ENCODE assay signal across 28 cellular contexts in the genomic region with DNA sequence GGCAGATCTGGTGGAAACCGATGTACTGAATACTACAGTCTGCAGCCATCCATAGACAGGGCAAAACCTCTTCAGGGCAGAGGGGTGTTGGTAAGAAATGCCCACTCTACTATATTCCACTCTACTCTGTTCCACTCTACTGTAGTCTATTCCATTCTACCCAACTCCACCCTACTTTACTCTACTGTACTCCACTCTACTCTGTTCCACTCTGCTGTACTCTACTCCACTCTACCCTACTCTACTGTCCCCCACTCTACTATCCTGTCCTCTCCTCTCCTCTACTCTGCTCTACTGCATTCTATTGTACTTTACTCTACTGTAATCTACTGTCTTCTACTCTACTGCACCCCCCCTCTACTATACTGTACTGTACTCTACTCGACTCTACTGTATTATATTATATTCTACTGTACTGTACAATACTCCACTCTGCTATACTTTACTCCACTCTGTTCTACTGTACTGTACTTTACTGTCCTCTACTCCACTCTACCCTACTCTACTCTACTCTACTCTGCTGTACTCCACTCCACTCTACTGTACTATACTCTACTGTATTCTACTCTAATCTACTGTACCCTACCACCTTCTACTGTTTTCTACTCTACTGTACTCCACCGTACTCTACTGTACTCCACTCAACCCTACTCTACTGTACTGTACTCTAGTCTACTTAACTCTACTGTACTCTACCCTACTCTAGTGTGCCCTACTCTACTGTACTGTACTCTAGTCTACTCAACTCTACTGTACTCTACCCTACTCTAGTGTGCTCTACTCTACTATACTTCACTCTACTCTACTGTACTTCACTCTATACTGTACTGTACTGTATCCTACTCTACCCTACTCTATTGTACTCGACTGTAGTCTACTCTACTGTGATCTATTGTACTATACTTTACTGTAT. TPM values are rescaled to one million over a fixed set of nuclear protein-coding genes. Genes with fewer than 3 reads are reported as not detected.
DNase-seq lines count a peak whose midpoint lies in the region; ATAC-seq and TF ChIP-seq lines count a peak whose summit lies in the region.
"Had no signal": no experiment of that assay in that cellular context is flagged by ENCODE, and none has a peak within 500 bp of the region (broad histone marks: within the 10 kb centered on the region; RNA-seq: fewer than 3 reads in every experiment).

No MANE protein-coding gene starts in this region.

- peak; percentile 18 for ATAC-seq in T-helper 17 cell
- peak; percentile 32 for ATAC-seq in naive thymus-derived CD4-positive, alpha-beta T cell
- ATAC-seq in upper lobe of right lung, result peak; percentile 24

- no peak overlapping the region for H3K27ac Mint-ChIP-seq in T-helper 17 cell
- H3K27ac Mint-ChIP-seq in naive thymus-derived CD4-positive, alpha-beta T cell, result no peak overlapping the region
- H3K27ac Mint-ChIP-seq: CD4-positive, alpha-beta memory T cell; H9; HFFc6 had no signal

- H3K4me1 ChIP-seq in HEK293 (ENCODE audit: control insufficient read depth, insufficient read depth, low read length) (no peaks in the 10 kb centered on the region), upper lobe of right lung (no peaks in the 10 kb centered on the region)
- H3K4me1 ChIP-seq in naive thymus-derived CD4-positive, alpha-beta T cell (ENCODE audit: control insufficient read depth in 2 of 2, insufficient read depth in 2 of 2, low read length in 2 of 2), result no peaks in the 10 kb centered on the region
- H3K4me1 ChIP-seq: Caco-2 had no signal

- no peaks in the 10 kb centered on the region for H3K4me1 Mint-ChIP-seq in T-helper 17 cell
- H3K4me1 Mint-ChIP-seq in naive thymus-derived CD4-positive, alpha-beta T cell, result no peaks in the 10 kb centered on the region
- H3K4me1 Mint-ChIP-seq: CD4-positive, alpha-beta memory T cell had no signal

- peaks cover 0 to 4% (median 0%) of the 10 kb centered on the region in 11 donors for H3K9me3 Mint-ChIP-seq in naive thymus-derived CD4-positive, alpha-beta T cell
- H3K9me3 Mint-ChIP-seq: H9, HFFc6 had no signal

- DNase-seq in T-helper 17 cell (no peak), upper lobe of right lung (no peak), NCI-H2081 (lab: John Stamatoyannopoulos, UW) (no peak), NCI-H69 (lab: John Stamatoyannopoulos, UW) (no peak), iPS-NIHi7 (ENCODE audit: extremely low spot score) (no peak)
- DNase-seq in naive thymus-derived CD4-positive, alpha-beta T cell, result no peak
- DNase-seq: C1 segment of cervical spinal cord; Caco-2; CD4-positive, alpha-beta memory T cell; GM23248; H9; HFFc6; KBM-7; MV-4-11; NCI-H1105; NCI-H1436 treated with DMSO at 0.1 percent for 48 hours; NCI-H187 treated with DMSO at 0.1 percent for 48 hours; NCI-H2107; NCI-H524; NCI-H82; PC-9; RPMI8226; SHP77 had no signal

- CTCF ChIA-PET in HEK293 (lab: Yijun Ruan, JAX), result no interaction called here
- CTCF ChIA-PET in naive thymus-derived CD4-positive, alpha-beta T cell (lab: Charles Lee), result no interaction called here

- no peak overlapping the region for H3K27ac ChIP-seq in HEK293 (ENCODE audit: extremely low read depth, low read depth, low read length)
- no peak overlapping the region for H3K27ac ChIP-seq in naive thymus-derived CD4-positive, alpha-beta T cell (ENCODE audit: low read depth, low read length)
- no peak overlapping the region for H3K27ac ChIP-seq in upper lobe of right lung
- H3K27ac ChIP-seq: GM23248, HL-60, PC-9 had no signal

- intact Hi-C loops in naive thymus-derived CD4-positive, alpha-beta T cell (cut with micrococcal nuclease), result no loop called here
- intact Hi-C loops in upper lobe of right lung (cut with DNase I), result no loop called here

- H3K27me3 Mint-ChIP-seq in T-helper 17 cell, result peaks cover 5% of the 10 kb centered on the region
- H3K27me3 Mint-ChIP-seq in naive thymus-derived CD4-positive, alpha-beta T cell, result peaks cover 3 to 20% (median 5%) of the 10 kb centered on the region in 5 donors

- TF ChIP-seq CTCF in HEK293 (tag by site-specific recombination; IDR thresholded peaks at IDR 0.05) (no peak), upper lobe of right lung (IDR thresholded peaks at IDR 0.05) (no peak)

- H3K36me3 ChIP-seq in HEK293 (ENCODE audit: control insufficient read depth in 2 of 2, insufficient read depth in 1 of 2, low read length in 2 of 2), result no peaks in the 10 kb centered on the region
- no peaks in the 10 kb centered on the region for H3K36me3 ChIP-seq in naive thymus-derived CD4-positive, alpha-beta T cell (ENCODE audit: control insufficient read depth in 2 of 3, insufficient read depth in 3 of 3, low read length in 3 of 3)
- no peaks in the 10 kb centered on the region for H3K36me3 ChIP-seq in upper lobe of right lung

- H3K4me3 Mint-ChIP-seq in T-helper 17 cell, result no peak overlapping the region
- no peak overlapping the region for H3K4me3 Mint-ChIP-seq in naive thymus-derived CD4-positive, alpha-beta T cell
- H3K4me3 Mint-ChIP-seq: CD4-positive, alpha-beta memory T cell; H9; HFFc6 had no signal

- POLR2A ChIA-PET in HEK293 (lab: Yijun Ruan, JAX), result no interaction called here
- POLR2A ChIA-PET in naive thymus-derived CD4-positive, alpha-beta T cell (lab: Charles Lee), result no interaction called here

- no peaks in the 10 kb centered on the region for H3K27me3 ChIP-seq in naive thymus-derived CD4-positive, alpha-beta T cell (ENCODE audit: control insufficient read depth in 2 of 2, insufficient read depth in 2 of 2, low read length in 2 of 2)
- no peaks in the 10 kb centered on the region for H3K27me3 ChIP-seq in upper lobe of right lung

- H3K9me3 ChIP-seq in HEK293 (ENCODE audit: control insufficient read depth, insufficient read depth, low read depth, low read length) (no peaks in the 10 kb centered on the region), T-helper 17 cell (ENCODE audit: control insufficient read depth, low read length, poor library complexity, severe bottlenecking) (no peaks in the 10 kb centered on the region), upper lobe of right lung (no peaks in the 10 kb centered on the region)
- H3K9me3 ChIP-seq in naive thymus-derived CD4-positive, alpha-beta T cell (ENCODE audit: control insufficient read depth in 2 of 3, low read length in 3 of 3), result no peaks in the 10 kb centered on the region
- H3K9me3 ChIP-seq: Caco-2 had no signal

- H3K4me3 ChIP-seq in HEK293 (ENCODE audit: low read depth, low read length) (no peak overlapping the region), upper lobe of right lung (no peak overlapping the region)
- no peak overlapping the region for H3K4me3 ChIP-seq in naive thymus-derived CD4-positive, alpha-beta T cell (ENCODE audit: low read length)
- H3K4me3 ChIP-seq: GM23248, PC-9 had no signal

- no peaks in the 10 kb centered on the region for H3K36me3 Mint-ChIP-seq in T-helper 17 cell (ENCODE audit: low read depth)
- no peaks in the 10 kb centered on the region for H3K36me3 Mint-ChIP-seq in naive thymus-derived CD4-positive, alpha-beta T cell
- H3K36me3 Mint-ChIP-seq: CD4-positive, alpha-beta memory T cell had no signal

TF ChIP-seq in HEK293, 187 proteins besides CTCF, POLR2A, EP300 and RAD21:
- peak; percentile 70 for TF ChIP-seq PRDM10 (tag by site-specific recombination; IDR thresholded peaks at IDR 0.05)
- no peak for TF ChIP-seq EGR2 (tag by site-specific recombination; IDR thresholded peaks at IDR 0.05; ENCODE audit: low read depth)

RNA-seq across cellular contexts. Expression of gene FOXI3, which starts 17.0 kb away (rescaled TPM):
- total RNA-seq in T-helper 17 cell (not detected), upper lobe of right lung (not detected)
- total RNA-seq in naive thymus-derived CD4-positive, alpha-beta T cell, result not detected
- polyA plus RNA-seq in naive thymus-derived CD4-positive, alpha-beta T cell, result not detected
- total RNA-seq: Caco-2; CD4-positive, alpha-beta memory T cell; GM23248; HFFc6; HT-29; LHCN-M2; MCF 10A; PC-9 had no signal
- polyA plus RNA-seq: CD4-positive, alpha-beta memory T cell; GM23248 had no signal
